Comparison of ENCODE assay signal across 8 cellular contexts in genomic region chr3:116140100-116140689, GRCh38.
A peak's percentile ranks its signal among the peaks of the same experiment; 100 is the strongest.
DNase-seq lines count a peak whose midpoint lies in the region; ATAC-seq, FAIRE-seq and TF ChIP-seq lines count a peak whose summit lies in the region.

No MANE protein-coding gene starts in this region.

- TF ChIP-seq CTCF in SU-DHL-6 (IDR thresholded peaks at IDR 0.05; ENCODE audit: insufficient read depth, low read length, poor library complexity, severe bottlenecking): peak; percentile 55

- H3F3A ChIP-seq in SU-DHL-6 (ENCODE audit: insufficient read depth): no peaks in the 10 kb centered on the region

- H3K4me2 ChIP-seq in SU-DHL-6 (ENCODE audit: low read depth, low read length, poor library complexity, severe bottlenecking): no peak overlapping the region

- no peaks in the 10 kb centered on the region for H4K20me1 ChIP-seq in SU-DHL-6 (ENCODE audit: low read depth, low read length)

- H3K27ac ChIP-seq in SU-DHL-6 (ENCODE audit: low read depth, low read length): no peak overlapping the region

- DNase-seq in ACHN: peak; percentile 60
- peak; percentile 46 for DNase-seq in LoVo (ENCODE audit: low spot score)
- DNase-seq in glomerular endothelial cell (ENCODE audit: extremely low read depth, low read depth, low spot score): peak; percentile 25
- peak; percentile 23 for DNase-seq in urothelium cell line (ENCODE audit: low spot score)
- no peak for DNase-seq in stimulated activated naive CD4-positive, alpha-beta T cell treated with Interleukin-2 at 50 U/mL for 16 hours (lab: John Stamatoyannopoulos, UW)

- no peaks in the 10 kb centered on the region for H3K36me3 ChIP-seq in SU-DHL-6 (ENCODE audit: low read length)

- no peaks in the 10 kb centered on the region for H3K9me2 ChIP-seq in SU-DHL-6 (replicated peaks; ENCODE audit: insufficient read depth, low read length)

- no peak for FAIRE-seq in urothelium cell line (lab: Jason Lieb, UNC)

- no peaks in the 10 kb centered on the region for H3K9me3 ChIP-seq in SU-DHL-6 (ENCODE audit: insufficient read depth, low read length)

- H2AFZ ChIP-seq in SU-DHL-6 (ENCODE audit: low read depth, low read length, severe bottlenecking): no peak overlapping the region

- in situ Hi-C loops in ACHN (cut with HindIII; ENCODE audit: low pct_ligation_motif_present, low pct_unique_long_range_greater_than_20kb, low sequenced_read_pairs): no loop called here

- ATAC-seq in GM18517 (IDR thresholded peaks at IDR 0.05; ENCODE audit: unreplicated experiment): peak; percentile 59
- no peak for ATAC-seq in GM19455 (IDR thresholded peaks at IDR 0.05; ENCODE audit: unreplicated experiment)

- H3K9ac ChIP-seq in SU-DHL-6 (ENCODE audit: low read length): no peak overlapping the region

- no peaks in the 10 kb centered on the region for H3K79me2 ChIP-seq in SU-DHL-6 (ENCODE audit: insufficient read depth, low read length)

- no peak overlapping the region for H3K4me3 ChIP-seq in SU-DHL-6 (ENCODE audit: insufficient read depth, low read length, poor library complexity, severe bottlenecking)

- H3K27me3 ChIP-seq in SU-DHL-6 (ENCODE audit: low read length): no peaks in the 10 kb centered on the region
